In the genomic region with DNA sequence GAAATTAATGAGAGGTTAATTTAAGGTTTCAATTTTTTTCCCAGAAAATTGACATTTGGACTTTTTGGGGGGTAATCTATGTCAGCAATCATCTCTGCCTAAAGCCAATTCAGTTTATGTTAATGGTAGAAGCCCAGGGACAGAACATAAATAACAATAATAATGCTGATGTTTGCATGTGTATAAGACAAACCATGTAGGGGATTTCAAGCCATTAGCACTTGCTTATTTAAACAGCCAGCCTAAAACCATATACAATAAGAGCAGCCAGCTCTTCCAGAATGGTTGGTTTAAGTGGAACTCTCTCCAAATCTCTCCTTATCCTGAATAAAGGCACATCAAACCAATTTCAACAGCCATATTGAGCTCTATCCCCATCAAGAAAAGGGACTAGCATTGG, we compare ENCODE assay signal across 15 cellular contexts. TPM values are rescaled to one million over a fixed set of nuclear protein-coding genes. Genes with fewer than 3 reads are reported as not detected.
DNase-seq lines count a peak whose midpoint lies in the region; ATAC-seq and TF ChIP-seq lines count a peak whose summit lies in the region.
"Had no signal": no experiment of that assay in that cellular context is flagged by ENCODE, and none has a peak within 500 bp of the region (broad histone marks: within the 10 kb centered on the region; RNA-seq: fewer than 3 reads in every experiment).

No MANE protein-coding gene starts in this region.

- BruUV-seq in HCT116 (replicated peaks; lab: Mats Ljungman, UMichigan) = no TSS peak

- H3K4me3 ChIP-seq in CD4-positive, CD25-positive, alpha-beta regulatory T cell (ENCODE audit: low read depth, low read length) = peak overlapping the region; percentile 30
- H3K4me3 ChIP-seq in HCT116 (replicated peaks in 1 of 2; ENCODE audit: low read depth in 1 of 2, low read length in 2 of 2) (no peak overlapping the region), SK-N-MC (no peak overlapping the region), testis (no peak overlapping the region)

- H3K27ac Mint-ChIP-seq in CD4-positive, CD25-positive, alpha-beta regulatory T cell = peak overlapping the region; percentile 17 to 49 (median 33)

- TF ChIP-seq POLR2A in HCT116 (IDR thresholded peaks at IDR 0.05; ENCODE audit: borderline replicate concordance, extremely low read depth, insufficient read depth, insufficient read length) (no peak), testis (IDR thresholded peaks at IDR 0.05) (no peak)

- H3K36me3 ChIP-seq in CD4-positive, CD25-positive, alpha-beta regulatory T cell (ENCODE audit: control insufficient read depth, insufficient read depth, low read length) = no peaks in the 10 kb centered on the region
- H3K36me3 ChIP-seq in HCT116 (ENCODE audit: control insufficient read depth in 1 of 2, insufficient read depth in 2 of 2, low read length in 2 of 2) = no peaks in the 10 kb centered on the region
- no peaks in the 10 kb centered on the region for H3K36me3 ChIP-seq in SK-N-MC (ENCODE audit: insufficient read depth, low read length)
- no peaks in the 10 kb centered on the region for H3K36me3 ChIP-seq in testis (ENCODE audit: low read depth, missing control alignments)

- TF ChIP-seq CTCF in HCT116 (IDR thresholded peaks at IDR 0.05 in 2 of 3, conservative IDR thresholded peaks at IDR 0.05 in 1 of 3; ENCODE audit: borderline replicate concordance in 1 of 3, insufficient read depth in 1 of 3, low read depth in 2 of 3, low read length in 2 of 3) = no peak
- no peak for TF ChIP-seq CTCF in foreskin keratinocyte (conservative IDR thresholded peaks at IDR 0.05)
- no peak for TF ChIP-seq CTCF in testis (IDR thresholded peaks at IDR 0.05)
- no peak for TF ChIP-seq CTCF in RWPE1 (conservative IDR thresholded peaks at IDR 0.05; ENCODE audit: low read depth)

- POLR2A ChIA-PET in HCT116 (lab: Charles Lee) = no interaction called here
- POLR2A ChIA-PET in RWPE1 (lab: Yijun Ruan, JAX; ENCODE audit: low non-redundant PET) = no interaction called here

- RAD21 ChIA-PET in HCT116 (lab: Charles Lee; ENCODE audit: low non-redundant PET in 1 of 2, low total read pairs in 2 of 2, uncharacterized antibody in 2 of 2, unreplicated experiment in 2 of 2) = no interaction called here

- H3K9me3 ChIP-seq in CD4-positive, CD25-positive, alpha-beta regulatory T cell (ENCODE audit: control insufficient read depth in 2 of 2, low read length in 2 of 2) = no peaks in the 10 kb centered on the region
- H3K9me3 ChIP-seq in HCT116 (ENCODE audit: control insufficient read depth in 1 of 2, insufficient read depth in 1 of 2, low read depth in 1 of 2, low read length in 2 of 2) (no peaks in the 10 kb centered on the region), SK-N-MC (ENCODE audit: low read depth, low read length) (no peaks in the 10 kb centered on the region), testis (no peaks in the 10 kb centered on the region)
- H3K9me3 ChIP-seq: Caco-2 had no signal

- no peaks in the 10 kb centered on the region for H4K20me1 ChIP-seq in HCT116 (ENCODE audit: insufficient read depth)

- DNase-seq in CD4-positive, CD25-positive, alpha-beta regulatory T cell = no peak
- DNase-seq in HCT116 (ENCODE audit: low read depth, low spot score) = no peak
- DNase-seq in SK-N-MC (ENCODE audit: low read depth, low spot score) = no peak
- no peak for DNase-seq in foreskin keratinocyte
- DNase-seq in testis = no peak
- no peak for DNase-seq in RWPE1 (ENCODE audit: low spot score)
- DNase-seq: ACHN, Caco-2, DMS153, EL, NCI-H1436, NCI-H2029 treated with DMSO at 0.1 percent for 48 hours, NCI-H748 treated with DMSO at 0.1 percent for 48 hours had no signal

- no peaks in the 10 kb centered on the region for H3K36me3 Mint-ChIP-seq in CD4-positive, CD25-positive, alpha-beta regulatory T cell

- H3K27ac ChIP-seq in CD4-positive, CD25-positive, alpha-beta regulatory T cell (ENCODE audit: insufficient read depth, low read length, poor library complexity, severe bottlenecking) = no peak overlapping the region
- H3K27ac ChIP-seq in HCT116 (ENCODE audit: low read depth, low read length) (no peak overlapping the region), SK-N-MC (peak overlapping the region; percentile 75), foreskin keratinocyte (peak overlapping the region; percentile 79), testis (no peak overlapping the region), RWPE1 (no peak overlapping the region)

- H3K27me3 Mint-ChIP-seq in CD4-positive, CD25-positive, alpha-beta regulatory T cell = no peaks in the 10 kb centered on the region

- H3K4me1 Mint-ChIP-seq in CD4-positive, CD25-positive, alpha-beta regulatory T cell = peaks cover 23 to 48% (median 37%) of the 10 kb centered on the region in 4 donors

- H3K4me1 ChIP-seq in CD4-positive, CD25-positive, alpha-beta regulatory T cell (ENCODE audit: control insufficient read depth, insufficient read depth, low read length, poor library complexity, severe bottlenecking) = peaks cover 18% of the 10 kb centered on the region
- H3K4me1 ChIP-seq in HCT116 (ENCODE audit: control insufficient read depth in 1 of 2, insufficient read depth in 2 of 2, low read length in 2 of 2) = peaks cover 12 to 17% of the 10 kb centered on the region in 2 experiments
- peaks cover 17% of the 10 kb centered on the region for H3K4me1 ChIP-seq in foreskin keratinocyte
- peaks cover under 1% of the 10 kb centered on the region for H3K4me1 ChIP-seq in testis
- H3K4me1 ChIP-seq: Caco-2 had no signal

- CTCF ChIA-PET in HCT116 (lab: Charles Lee) = interaction anchor here (1.0 to 1.3 kb wide), 4 partner anchors 9 to 731 kb away, joined by 3 to 4 read pairs (median 4); no protein-coding TSS in a partner anchor
- CTCF ChIA-PET in RWPE1 (lab: Yijun Ruan, JAX) = interaction anchor here (1.1 kb wide), 1 partner anchor 731 kb away, joined by 4 read pairs; no protein-coding TSS in a partner anchor

- TF ChIP-seq RAD21 in HCT116 (IDR thresholded peaks at IDR 0.05; ENCODE audit: low read depth) = no peak

- no peaks in the 10 kb centered on the region for H3K9me3 Mint-ChIP-seq in CD4-positive, CD25-positive, alpha-beta regulatory T cell

- intact Hi-C loops in HCT116 (cut with micrococcal nuclease) = loop anchor here (5.0 kb wide), 1 partner anchor 601 kb away; no protein-coding TSS in a partner anchor
- intact Hi-C loops in testis (cut with DNase I; ENCODE audit: low total_unique reads) = no loop called here

- no peak overlapping the region for H3K9ac ChIP-seq in HCT116 (ENCODE audit: low read length)
- H3K9ac ChIP-seq in SK-N-MC (ENCODE audit: insufficient read length) = no peak overlapping the region

- peak overlapping the region; percentile 48; the same call in 1 of the 2 replicates for H3K4me2 ChIP-seq in HCT116 (ENCODE audit: low read length)

- no peaks in the 10 kb centered on the region for H3K27me3 ChIP-seq in CD4-positive, CD25-positive, alpha-beta regulatory T cell (ENCODE audit: control insufficient read depth, insufficient read depth, low read length)
- H3K27me3 ChIP-seq in HCT116 (ENCODE audit: insufficient read depth, low read length) (no peaks in the 10 kb centered on the region), foreskin keratinocyte (no peaks in the 10 kb centered on the region), testis (no peaks in the 10 kb centered on the region)

- H3K9me2 ChIP-seq in HCT116 (ENCODE audit: insufficient read depth) = no peaks in the 10 kb centered on the region

- H3K4me3 Mint-ChIP-seq in CD4-positive, CD25-positive, alpha-beta regulatory T cell = peak overlapping the region in 3 of 4 donors; percentile 2 to 35 (median 6)

- peak overlapping the region; percentile 88 for H2AFZ ChIP-seq in HCT116 (ENCODE audit: low read depth, low read length, poor library complexity, severe bottlenecking)

- no peak for ATAC-seq in CD4-positive, CD25-positive, alpha-beta regulatory T cell (ENCODE audit: low read depth in 2 of 2)
- no peak for ATAC-seq in HCT116
- ATAC-seq in foreskin keratinocyte = no peak
- ATAC-seq in HG03571 (IDR thresholded peaks at IDR 0.05; ENCODE audit: unreplicated experiment) = no peak
- ATAC-seq in GM21576 (IDR thresholded peaks at IDR 0.05; ENCODE audit: unreplicated experiment) = no peak

- no peaks in the 10 kb centered on the region for H3K79me2 ChIP-seq in HCT116 (ENCODE audit: insufficient read depth, low read length)

TF ChIP-seq in HCT116, 20 proteins besides CTCF, POLR2A, EP300 and RAD21:
- TF ChIP-seq TCF7L2 (IDR thresholded peaks at IDR 0.05; ENCODE audit: borderline replicate concordance, extremely low read depth, insufficient read depth, insufficient read length) = no peak
- no peak for TF ChIP-seq ZNF274 (IDR thresholded peaks at IDR 0.05; ENCODE audit: low read depth, low read length)
- TF ChIP-seq JUND (IDR thresholded peaks at IDR 0.05) = no peak
- TF ChIP-seq YY1 (IDR thresholded peaks at IDR 0.05; ENCODE audit: extremely low read depth, insufficient replicate concordance, low read depth, low read length) = no peak
- TF ChIP-seq, protein P1, sequence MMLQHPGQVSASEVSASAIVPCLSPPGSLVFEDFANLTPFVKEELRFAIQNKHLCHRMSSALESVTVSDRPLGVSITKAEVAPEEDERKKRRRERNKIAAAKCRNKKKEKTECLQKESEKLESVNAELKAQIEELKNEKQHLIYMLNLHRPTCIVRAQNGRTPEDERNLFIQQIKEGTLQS (IDR thresholded peaks at IDR 0.05) = no peak
- no peak for TF ChIP-seq CBX3 (IDR thresholded peaks at IDR 0.05; ENCODE audit: low read depth)
- no peak for TF ChIP-seq EGR1 (IDR thresholded peaks at IDR 0.05; ENCODE audit: low read depth)
- TF ChIP-seq EZH2phosphoT487 (IDR thresholded peaks at IDR 0.05; ENCODE audit: borderline replicate concordance) = no peak

RNA-seq across cellular contexts. Expression of gene FOXO1, which starts 7.0 kb away (rescaled TPM):
- total RNA-seq in CD4-positive, CD25-positive, alpha-beta regulatory T cell = 119 TPM
- 100 to 1,000 TPM in 1 of 4 donors, 10 to 100 TPM in 3; 45.5 to 115 (median 65.4) TPM for polyA plus RNA-seq in CD4-positive, CD25-positive, alpha-beta regulatory T cell
- total RNA-seq in HCT116 (2021; ENCODE audit: unreplicated experiment) (12.2 TPM), foreskin keratinocyte (7.8 and 8.7 TPM in 2 replicates), testis (10 to 100 TPM; 52.2 to 58.7 TPM)
- polyA plus RNA-seq in HCT116 (2012) = 3.5 and 3.8 TPM in 2 replicates
- polyA plus RNA-seq in foreskin keratinocyte (2.3 and 2.4 TPM in 2 replicates), testis (ENCODE audit: insufficient read depth, low read depth, low replicate concordance) (19.5 TPM)

Comparison
In these comparisons a context has a peak if more than half of its experiments do, and no peak if none do; other contexts are left out.
1. H3K27ac ChIP-seq: peak in SK-N-MC (single experiment) and foreskin keratinocyte (single experiment); none in CD4-positive, CD25-positive, alpha-beta regulatory T cell (single experiment), HCT116 (single experiment), testis (0 of 2) and RWPE1 (single experiment).